ENCODE assay signal across 8 cellular contexts in genomic region chr1:223748773-223749733, GRCh38. TPM values are rescaled to one million over a fixed set of nuclear protein-coding genes. Genes with fewer than 3 reads are reported as not detected.
DNase-seq lines count a peak whose midpoint lies in the region; ATAC-seq and TF ChIP-seq lines count a peak whose summit lies in the region.

No MANE protein-coding gene starts in this region.

- POLR2A ChIA-PET in activated naive CD8-positive, alpha-beta T cell treated with anti-CD3 and anti-CD28 coated beads, Interleukin-2, amount 10 ng/mL, durations not matched to agents 7 days and 5 days (lab: Charles Lee), result interaction anchor here (0.9 to 3.0 kb wide), 6 partner anchors 22 to 51 kb away, joined by 3 to 15 read pairs (median 5); partner anchors contain the start of gene CAPN2

- H3K4me1 Mint-ChIP-seq in activated naive CD8-positive, alpha-beta T cell treated with anti-CD3 and anti-CD28 coated beads, Interleukin-2, amount 10 ng/mL, durations not matched to agents 7 days and 5 days, result peaks cover 4% of the 10 kb centered on the region

- no peak overlapping the region for H3K4ac ChIP-seq in trophoblast cell (ENCODE audit: low read depth, low read length)

- peak overlapping the region; percentile 36 for H3K18ac ChIP-seq in trophoblast cell (ENCODE audit: low read length)

- peaks cover 7% of the 10 kb centered on the region for H3K79me1 ChIP-seq in trophoblast cell (ENCODE audit: low read length)

- H3K9me2 ChIP-seq in SU-DHL-6 (replicated peaks; ENCODE audit: insufficient read depth, low read length), result no peaks in the 10 kb centered on the region

- no peaks in the 10 kb centered on the region for H3K79me2 ChIP-seq in SU-DHL-6 (ENCODE audit: insufficient read depth, low read length)
- H3K79me2 ChIP-seq in trophoblast cell (ENCODE audit: control insufficient read depth, insufficient read depth, low read length, poor library complexity), result no peaks in the 10 kb centered on the region

- H3K9me3 ChIP-seq in SU-DHL-6 (ENCODE audit: insufficient read depth, low read length) (no peaks in the 10 kb centered on the region), heart left ventricle (no peaks in the 10 kb centered on the region), trophoblast cell (ENCODE audit: insufficient read depth, low read depth, low read length) (no peaks in the 10 kb centered on the region), tibial artery (no peaks in the 10 kb centered on the region), MG63 (no peaks in the 10 kb centered on the region)

- H2AFZ ChIP-seq in SU-DHL-6 (ENCODE audit: low read depth, low read length, severe bottlenecking), result no peak overlapping the region
- peak overlapping the region; percentile 20 for H2AFZ ChIP-seq in trophoblast cell (ENCODE audit: insufficient read depth, low read length, poor library complexity)

- peaks cover 3 to 30% (median 20%) of the 10 kb centered on the region in 12 donors for H3K4me1 ChIP-seq in heart left ventricle
- H3K4me1 ChIP-seq in trophoblast cell (ENCODE audit: control insufficient read depth in 1 of 2, insufficient read depth in 2 of 2, low read length in 2 of 2), result peaks cover 8 to 15% of the 10 kb centered on the region in 2 experiments
- peaks cover 0 to 16% (median 12%) of the 10 kb centered on the region in 4 donors for H3K4me1 ChIP-seq in tibial artery

- ATAC-seq in GM18511 (IDR thresholded peaks at IDR 0.05; ENCODE audit: unreplicated experiment), result peak; percentile 84
- ATAC-seq in HG03066 (IDR thresholded peaks at IDR 0.05; ENCODE audit: low read depth, unreplicated experiment), result peak; percentile 71
- ATAC-seq in activated naive CD8-positive, alpha-beta T cell treated with anti-CD3 and anti-CD28 coated beads, Interleukin-2, amount 10 ng/mL, durations not matched to agents 7 days and 5 days (ENCODE audit: low read depth), result peak; percentile 81
- peak; percentile 51 to 90 (median 84) for ATAC-seq in heart left ventricle

- H2BK12ac ChIP-seq in trophoblast cell (ENCODE audit: low read length), result peak overlapping the region; percentile 44

- peak overlapping the region; percentile 27 for H3K27ac Mint-ChIP-seq in activated naive CD8-positive, alpha-beta T cell treated with anti-CD3 and anti-CD28 coated beads, Interleukin-2, amount 10 ng/mL, durations not matched to agents 7 days and 5 days

- H3K27me3 Mint-ChIP-seq in activated naive CD8-positive, alpha-beta T cell treated with anti-CD3 and anti-CD28 coated beads, Interleukin-2, amount 10 ng/mL, durations not matched to agents 7 days and 5 days, result no peaks in the 10 kb centered on the region

- H3K4me3 ChIP-seq in SU-DHL-6 (ENCODE audit: insufficient read depth, low read length, poor library complexity, severe bottlenecking) (no peak overlapping the region), heart left ventricle (peak overlapping the region in 11 of 12 donors; percentile 29 to 71 (median 54)), trophoblast cell (ENCODE audit: low read depth, low read length) (no peak overlapping the region), tibial artery (peak overlapping the region; percentile 50 to 54), MG63 (no peak overlapping the region)

- peak overlapping the region; percentile 81 for H3K14ac ChIP-seq in trophoblast cell (ENCODE audit: low read length)

- H4K8ac ChIP-seq in trophoblast cell (ENCODE audit: low read depth, low read length), result peak overlapping the region; percentile 48

- peak overlapping the region; percentile 48 for H2BK120ac ChIP-seq in trophoblast cell (ENCODE audit: insufficient read depth, low read length, poor library complexity)

- DNase-seq in activated naive CD8-positive, alpha-beta T cell treated with anti-CD3 and anti-CD28 coated beads, Interleukin-2, amount 10 ng/mL, durations not matched to agents 7 days and 5 days, result peak; percentile 83
- DNase-seq in heart left ventricle (peak; percentile 60 to 86 (median 69)), trophoblast cell (peak; percentile 70 to 83), tibial artery (peak; percentile 65 to 83), MG63 (no peak)

- H3K23ac ChIP-seq in trophoblast cell (ENCODE audit: low read length), result no peak overlapping the region

- 4 to 7% (median 6%) methylated on average over 42 to 61 of the region's 61 CpGs for WGBS in heart left ventricle, 4 donors
- no CpG with 5 or more reads among the region's 61 CpGs for WGBS in trophoblast cell (ENCODE audit: extremely low coverage, insufficient coverage, insufficient read length)

- no peak overlapping the region for H3K27ac ChIP-seq in SU-DHL-6 (ENCODE audit: low read depth, low read length)
- peak overlapping the region in 11 of 12 donors; percentile 45 to 84 (median 70) for H3K27ac ChIP-seq in heart left ventricle
- peak overlapping the region; percentile 50 for H3K27ac ChIP-seq in trophoblast cell (ENCODE audit: low read depth, low read length)
- peak overlapping the region; percentile 62 to 78 for H3K27ac ChIP-seq in tibial artery

- peak; percentile 89 for TF ChIP-seq CTCF in SU-DHL-6 (IDR thresholded peaks at IDR 0.05; ENCODE audit: insufficient read depth, low read length, poor library complexity, severe bottlenecking)
- peak; percentile 93 to 99 (median 96) for TF ChIP-seq CTCF in heart left ventricle (IDR thresholded peaks at IDR 0.05)
- TF ChIP-seq CTCF in tibial artery (IDR thresholded peaks at IDR 0.05), result peak; percentile 94 to 98

- H3F3A ChIP-seq in SU-DHL-6 (ENCODE audit: insufficient read depth), result no peaks in the 10 kb centered on the region

- no peaks in the 10 kb centered on the region for H3K9me3 Mint-ChIP-seq in activated naive CD8-positive, alpha-beta T cell treated with anti-CD3 and anti-CD28 coated beads, Interleukin-2, amount 10 ng/mL, durations not matched to agents 7 days and 5 days

- TF ChIP-seq POLR2A in heart left ventricle (IDR thresholded peaks at IDR 0.05), result no peak

- peak overlapping the region; percentile 28 for H2BK5ac ChIP-seq in trophoblast cell (ENCODE audit: low read depth, low read length, poor library complexity)

- peak overlapping the region; percentile 17 for H2AK5ac ChIP-seq in trophoblast cell (ENCODE audit: low read length)

- H3K36me3 Mint-ChIP-seq in activated naive CD8-positive, alpha-beta T cell treated with anti-CD3 and anti-CD28 coated beads, Interleukin-2, amount 10 ng/mL, durations not matched to agents 7 days and 5 days, result peaks cover 30% of the 10 kb centered on the region

- H3K4me3 Mint-ChIP-seq in activated naive CD8-positive, alpha-beta T cell treated with anti-CD3 and anti-CD28 coated beads, Interleukin-2, amount 10 ng/mL, durations not matched to agents 7 days and 5 days, result peak overlapping the region; percentile 68

- H4K20me1 ChIP-seq in SU-DHL-6 (ENCODE audit: low read depth, low read length), result no peaks in the 10 kb centered on the region

- H3K36me3 ChIP-seq in SU-DHL-6 (ENCODE audit: low read length) (no peaks in the 10 kb centered on the region), heart left ventricle (peaks cover 4 to 88% (median 79%) of the 10 kb centered on the region in 9 donors), trophoblast cell (ENCODE audit: control insufficient read depth in 1 of 2, insufficient read depth in 2 of 2, low read length in 2 of 2) (peaks cover 72 to 83% of the 10 kb centered on the region in 2 experiments), tibial artery (peaks cover 74 to 79% (median 76%) of the 10 kb centered on the region in 3 donors), MG63 (peaks cover 90% of the 10 kb centered on the region)

- H4K12ac ChIP-seq in trophoblast cell (ENCODE audit: low read depth, low read length), result peak overlapping the region; percentile 2

- peak overlapping the region; percentile 69 for H4K91ac ChIP-seq in trophoblast cell (ENCODE audit: low read depth, low read length)

- intact Hi-C loops in heart left ventricle (cut with DNase I) (loop anchor here (1.0 to 5.0 kb wide), 8 partner anchors 36 to 52 kb away; partner anchors contain the start of gene CAPN2 (in 9 of the 10)), tibial artery (cut with DNase I; ENCODE audit: low total_unique reads) (loop anchor here (2.0 kb wide), 2 partner anchors 36 to 50 kb away; partner anchors contain the start of gene CAPN2)

- H3K4me2 ChIP-seq in SU-DHL-6 (ENCODE audit: low read depth, low read length, poor library complexity, severe bottlenecking) (no peak overlapping the region), trophoblast cell (ENCODE audit: low read length) (peak overlapping the region; percentile 51)

- no peak overlapping the region for H3K9ac ChIP-seq in SU-DHL-6 (ENCODE audit: low read length)
- H3K9ac ChIP-seq in trophoblast cell (ENCODE audit: low read length), result no peak overlapping the region

- H3K27me3 ChIP-seq in SU-DHL-6 (ENCODE audit: low read length), result no peaks in the 10 kb centered on the region
- no peaks in the 10 kb centered on the region for H3K27me3 ChIP-seq in heart left ventricle
- no peaks in the 10 kb centered on the region for H3K27me3 ChIP-seq in trophoblast cell (ENCODE audit: insufficient read depth, low read length)
- no peaks in the 10 kb centered on the region for H3K27me3 ChIP-seq in tibial artery
- H3K27me3 ChIP-seq in MG63, result no peaks in the 10 kb centered on the region

RNA-seq across cellular contexts. Expression of gene CAPN2, which starts 36.7 kb away (rescaled TPM):
- total RNA-seq in activated naive CD8-positive, alpha-beta T cell treated with anti-CD3 and anti-CD28 coated beads, Interleukin-2, amount 10 ng/mL, durations not matched to agents 7 days and 5 days, result 100 to 1,000 TPM; 169 to 177 TPM
- total RNA-seq in heart left ventricle, result 100 to 1,000 TPM in 2 of 9 donors, 10 to 100 TPM in 7; 60.2 to 115 (median 82.7) TPM
- polyA plus RNA-seq in heart left ventricle, result 10 to 100 TPM; 54.4 to 75.7 TPM
- polyA plus RNA-seq in trophoblast cell (2013), result 161 and 169 TPM in 2 replicates
- 198 and 218 TPM in 2 replicates for total RNA-seq in MG63 (2014; rRNA removed; shearing (Covaris generic); ENCODE audit: low replicate concordance)

Comparison
In these comparisons a context has a peak if more than half of its experiments do, and no peak if none do; other contexts are left out.
1. H3K4me3 ChIP-seq: peak in heart left ventricle (11 of 12) and tibial artery (2 of 2); none in SU-DHL-6 (single experiment), trophoblast cell (single experiment) and MG63 (single experiment).
2. Peak in every context shown above with its lines, with median percentiles within 50 percentile points of each other: ATAC-seq and CTCF ChIP-seq.